ENCODE assay signal across 8 cellular contexts in genomic region chr12:116278259-116278595, GRCh38. TPM values are rescaled to one million over a fixed set of nuclear protein-coding genes. Genes with fewer than 3 reads are reported as not detected.
A peak's percentile ranks its signal among the peaks of the same experiment; 100 is the strongest.
DNase-seq lines count a peak whose midpoint lies in the region; ATAC-seq and TF ChIP-seq lines count a peak whose summit lies in the region.

No MANE protein-coding gene starts in this region.

- ATAC-seq in SK-N-SH treated with all-trans-retinoic acid at 6 μM for 48 hours: no peak
- no peak for ATAC-seq in activated CD8-positive, alpha-beta T cell treated with anti-CD3 and anti-CD28 coated beads, Interleukin-2, amount 10 ng/mL, durations not matched to agents 7 days and 5 days
- no peak for ATAC-seq in HG03095 (IDR thresholded peaks at IDR 0.05; ENCODE audit: unreplicated experiment)

- peaks cover 36% of the 10 kb centered on the region for H3K79me2 ChIP-seq in SK-N-SH (ENCODE audit: insufficient read depth)

- peaks cover 3 to 15% of the 10 kb centered on the region in 2 experiments; a peak in 3 of 4 replicates for H3K4me1 ChIP-seq in SK-N-SH (ENCODE audit: control insufficient read depth in 1 of 2, insufficient read depth in 2 of 2, low read depth in 1 of 2, low read length in 1 of 2)
- peaks cover 10 to 50% (median 29%) of the 10 kb centered on the region in 4 donors for H3K4me1 ChIP-seq in stomach

- H3K27ac ChIP-seq in SK-N-SH (ENCODE audit: low read depth in 2 of 2, low read length in 1 of 2): peak overlapping the region; percentile 50 to 76; a peak in 3 of 4 replicates
- peak overlapping the region in 4 of 5 donors; percentile 60 to 100 (median 96) for H3K27ac ChIP-seq in stomach

- peaks cover 32% of the 10 kb centered on the region for H3F3A ChIP-seq in SK-N-SH (replicated peaks; ENCODE audit: insufficient read depth)

- H2AFZ ChIP-seq in SK-N-SH (ENCODE audit: low read depth): peak overlapping the region; percentile 54; the same call in 1 of the 2 replicates

- TF ChIP-seq EP300 in SK-N-SH (IDR thresholded peaks at IDR 0.05; ENCODE audit: borderline replicate concordance in 1 of 2, low read depth in 1 of 2, low read length in 1 of 2): no peak
- TF ChIP-seq EP300 in stomach (IDR thresholded peaks at IDR 0.05): no peak

- H3K9ac ChIP-seq in SK-N-SH: peak overlapping the region; percentile 44; the same call in 1 of the 2 replicates

- TF ChIP-seq POLR2A in stomach (IDR thresholded peaks at IDR 0.05): no peak

- CTCF ChIA-PET in SK-N-SH (lab: Yijun Ruan, JAX) (interaction anchor here (0.6 to 1.9 kb wide), 15 partner anchors 8 to 430 kb away, joined by 3 to 6 read pairs (median 3); no protein-coding TSS in a partner anchor), GM10248 (lab: Yijun Ruan, JAX) (interaction anchor here (0.8 to 1.2 kb wide), 6 partner anchors 11 to 263 kb away, joined by 3 to 4 read pairs (median 3); no protein-coding TSS in a partner anchor)
- CTCF ChIA-PET in activated CD8-positive, alpha-beta T cell treated with anti-CD3 and anti-CD28 coated beads, Interleukin-2, amount 10 ng/mL, durations not matched to agents 7 days and 5 days (lab: Charles Lee): interaction anchor here (1.4 kb wide), 1 partner anchor 35 kb away, joined by 3 read pairs; no protein-coding TSS in a partner anchor

- H3K4me2 ChIP-seq in SK-N-SH: 0 out of 2 replicates have a peak overlapping the region, but pooled peaks have one; percentile 22

- DNase-seq in SK-N-SH: no peak
- DNase-seq in activated CD8-positive, alpha-beta T cell treated with anti-CD3 and anti-CD28 coated beads, Interleukin-2, amount 10 ng/mL, durations not matched to agents 7 days and 5 days: no peak
- no peak for DNase-seq in stomach
- DNase-seq in GM10248 (ENCODE audit: extremely low spot score): no peak
- DNase-seq in NAMALWA (ENCODE audit: low spot score): no peak

- no peak for TF ChIP-seq CTCF in SK-N-SH (IDR thresholded peaks at IDR 0.05)
- TF ChIP-seq CTCF in stomach (IDR thresholded peaks at IDR 0.05): no peak
- TF ChIP-seq CTCF in GM10248 (IDR thresholded peaks at IDR 0.05; ENCODE audit: control extremely low read depth, extremely low read depth, low read depth, missing control alignments): no peak

- H3K4me1 Mint-ChIP-seq in activated CD8-positive, alpha-beta T cell treated with anti-CD3 and anti-CD28 coated beads, Interleukin-2, amount 10 ng/mL, durations not matched to agents 7 days and 5 days (ENCODE audit: low read depth): peaks cover 41% of the 10 kb centered on the region

- H3K9me3 ChIP-seq in SK-N-SH: no peaks in the 10 kb centered on the region
- no peaks in the 10 kb centered on the region for H3K9me3 ChIP-seq in iPS-18c (ENCODE audit: control insufficient read depth, insufficient read depth, low read length)
- H3K9me3 ChIP-seq in stomach: no peaks in the 10 kb centered on the region

- WGBS in SK-N-SH (ENCODE audit: low lambda C conversion rate): 72% methylated on average over 10 of the region's 10 CpGs
- 35 to 51% (median 43%) methylated on average over 10 of the region's 10 CpGs for WGBS in stomach, 5 donors

- H4K20me1 ChIP-seq in SK-N-SH (ENCODE audit: insufficient read depth): peaks cover 35% of the 10 kb centered on the region

- peak overlapping the region; percentile 79 for H3K4me3 Mint-ChIP-seq in activated CD8-positive, alpha-beta T cell treated with anti-CD3 and anti-CD28 coated beads, Interleukin-2, amount 10 ng/mL, durations not matched to agents 7 days and 5 days

- no peaks in the 10 kb centered on the region for H3K9me3 Mint-ChIP-seq in activated CD8-positive, alpha-beta T cell treated with anti-CD3 and anti-CD28 coated beads, Interleukin-2, amount 10 ng/mL, durations not matched to agents 7 days and 5 days (ENCODE audit: insufficient read depth)

- H3K27ac Mint-ChIP-seq in activated CD8-positive, alpha-beta T cell treated with anti-CD3 and anti-CD28 coated beads, Interleukin-2, amount 10 ng/mL, durations not matched to agents 7 days and 5 days: peak overlapping the region; percentile 87

- no peaks in the 10 kb centered on the region for H3K27me3 ChIP-seq in SK-N-SH (ENCODE audit: insufficient read depth)
- H3K27me3 ChIP-seq in stomach: no peaks in the 10 kb centered on the region

- H3K36me3 ChIP-seq in SK-N-SH (replicated peaks in 1 of 2; ENCODE audit: control insufficient read depth in 1 of 2, insufficient read depth in 2 of 2, low read length in 1 of 2) (no peaks in the 10 kb centered on the region), stomach (no peaks in the 10 kb centered on the region)

- intact Hi-C loops in stomach (cut with DNase I; ENCODE audit: low total_unique reads): loop anchor here (5.0 kb wide), 1 partner anchor 324 kb away; no protein-coding TSS in a partner anchor

- H3K27me3 Mint-ChIP-seq in activated CD8-positive, alpha-beta T cell treated with anti-CD3 and anti-CD28 coated beads, Interleukin-2, amount 10 ng/mL, durations not matched to agents 7 days and 5 days (ENCODE audit: low read depth): no peaks in the 10 kb centered on the region

- H3K4me3 ChIP-seq in SK-N-SH (ENCODE audit: low read depth in 2 of 2, low read length in 1 of 2): peak overlapping the region; percentile 40 to 56; a peak in 3 of 4 replicates
- H3K4me3 ChIP-seq in iPS-18c (ENCODE audit: insufficient read depth, low read depth, low read length): peak overlapping the region; percentile 57
- peak overlapping the region; percentile 67 to 85 (median 78) for H3K4me3 ChIP-seq in stomach

- peaks cover 6% of the 10 kb centered on the region for H3K36me3 Mint-ChIP-seq in activated CD8-positive, alpha-beta T cell treated with anti-CD3 and anti-CD28 coated beads, Interleukin-2, amount 10 ng/mL, durations not matched to agents 7 days and 5 days (ENCODE audit: low read depth)

- H3K9me2 ChIP-seq in SK-N-SH: no peaks in the 10 kb centered on the region

- no peak for TF ChIP-seq RAD21 in SK-N-SH (IDR thresholded peaks at IDR 0.05; ENCODE audit: low read length)

- POLR2A ChIA-PET in SK-N-SH (lab: Yijun Ruan, JAX): no interaction called here
- POLR2A ChIA-PET in activated CD8-positive, alpha-beta T cell treated with anti-CD3 and anti-CD28 coated beads, Interleukin-2, amount 10 ng/mL, durations not matched to agents 7 days and 5 days (lab: Charles Lee): interaction anchor here (0.5 to 0.6 kb wide), 2 partner anchors 82 to 282 kb away, joined by 4 read pairs; no protein-coding TSS in a partner anchor
- POLR2A ChIA-PET in GM10248 (lab: Yijun Ruan, JAX): no interaction called here

TF ChIP-seq in SK-N-SH, 30 proteins besides CTCF, POLR2A, EP300 and RAD21 (continues in another document):
- no peak for TF ChIP-seq JUND (IDR thresholded peaks at IDR 0.05)
- TF ChIP-seq CHD2 (IDR thresholded peaks at IDR 0.05; ENCODE audit: low read length, partially characterized antibody): no peak
- TF ChIP-seq USF2 (IDR thresholded peaks at IDR 0.05; ENCODE audit: borderline replicate concordance, low read depth, low read length): no peak
- TF ChIP-seq FOXJ3 (CRISPR knock-in tag; IDR thresholded peaks at IDR 0.05): no peak
- TF ChIP-seq FOXM1 (IDR thresholded peaks at IDR 0.05; ENCODE audit: low read depth): no peak
- TF ChIP-seq EZH2phosphoT487 (IDR thresholded peaks at IDR 0.05; ENCODE audit: borderline replicate concordance, low read depth): no peak
- no peak for TF ChIP-seq POLR2AphosphoS5 (IDR thresholded peaks at IDR 0.05; ENCODE audit: low read depth, low read length)
- TF ChIP-seq SMC3 (IDR thresholded peaks at IDR 0.05; ENCODE audit: low read depth, low read length): no peak
- no peak for TF ChIP-seq SIN3A (IDR thresholded peaks at IDR 0.05; ENCODE audit: borderline replicate concordance, low read depth, low read length)
- TF ChIP-seq TCF12 (IDR thresholded peaks at IDR 0.05): no peak
- no peak for TF ChIP-seq RXRA (IDR thresholded peaks at IDR 0.05; ENCODE audit: borderline replicate concordance, low read depth)
- no peak for TF ChIP-seq RFX5 (IDR thresholded peaks at IDR 0.05; ENCODE audit: low read length)

TF ChIP-seq in SK-N-SH treated with all-trans-retinoic acid at 6 μM for 48 hours, 23 proteins besides CTCF, POLR2A, EP300 and RAD21:
- TF ChIP-seq BACH2 (CRISPR knock-in tag; IDR thresholded peaks at IDR 0.05; ENCODE audit: borderline replicate concordance): no peak
- TF ChIP-seq RARB (CRISPR knock-in tag; IDR thresholded peaks at IDR 0.05): no peak
- TF ChIP-seq SNAI2 (CRISPR knock-in tag; IDR thresholded peaks at IDR 0.05): no peak
- TF ChIP-seq ZFP3 (CRISPR knock-in tag; IDR thresholded peaks at IDR 0.05): no peak
- TF ChIP-seq GLIS3 (CRISPR knock-in tag; IDR thresholded peaks at IDR 0.05): no peak
- no peak for TF ChIP-seq ISL1 (CRISPR knock-in tag; IDR thresholded peaks at IDR 0.05)
- no peak for TF ChIP-seq POU6F1 (CRISPR knock-in tag; IDR thresholded peaks at IDR 0.05; ENCODE audit: borderline replicate concordance, low read depth)
- TF ChIP-seq ZFP30 (CRISPR knock-in tag; IDR thresholded peaks at IDR 0.05): no peak
- no peak for TF ChIP-seq TOX (CRISPR knock-in tag; IDR thresholded peaks at IDR 0.05; ENCODE audit: borderline replicate concordance)
TF ChIP-seq in SK-N-SH treated with all-trans-retinoic acid at 6 μM for 48 hours: peak in this region for 0.

RNA-seq across cellular contexts. Expression of gene MED13L, which starts 0.7 kb away (rescaled TPM):
- polyA plus RNA-seq in SK-N-SH (2012; rRNA removed) (17.1 and 26.3 TPM in 2 replicates), stomach (10 to 100 TPM; 10.4 to 14.5 (median 12.4) TPM)
- polyA plus RNA-seq in SK-N-SH (2012; cell fraction: cytosol; rRNA removed): 18.4 and 19.1 TPM in 2 replicates
- polyA plus RNA-seq in SK-N-SH (2012; cell fraction: nucleus; rRNA removed): 24.4 and 38.6 TPM in 2 replicates
- total RNA-seq in activated CD8-positive, alpha-beta T cell treated with anti-CD3 and anti-CD28 coated beads, Interleukin-2, amount 10 ng/mL, durations not matched to agents 7 days and 5 days: 10 to 100 TPM; 74.7 to 76.9 TPM
- total RNA-seq in stomach: 100 to 1,000 TPM in 3 of 5 donors, 10 to 100 TPM in 2; 56.2 to 305 (median 122) TPM
